ENCODE assay signal across 8 cellular contexts in the genomic region with DNA sequence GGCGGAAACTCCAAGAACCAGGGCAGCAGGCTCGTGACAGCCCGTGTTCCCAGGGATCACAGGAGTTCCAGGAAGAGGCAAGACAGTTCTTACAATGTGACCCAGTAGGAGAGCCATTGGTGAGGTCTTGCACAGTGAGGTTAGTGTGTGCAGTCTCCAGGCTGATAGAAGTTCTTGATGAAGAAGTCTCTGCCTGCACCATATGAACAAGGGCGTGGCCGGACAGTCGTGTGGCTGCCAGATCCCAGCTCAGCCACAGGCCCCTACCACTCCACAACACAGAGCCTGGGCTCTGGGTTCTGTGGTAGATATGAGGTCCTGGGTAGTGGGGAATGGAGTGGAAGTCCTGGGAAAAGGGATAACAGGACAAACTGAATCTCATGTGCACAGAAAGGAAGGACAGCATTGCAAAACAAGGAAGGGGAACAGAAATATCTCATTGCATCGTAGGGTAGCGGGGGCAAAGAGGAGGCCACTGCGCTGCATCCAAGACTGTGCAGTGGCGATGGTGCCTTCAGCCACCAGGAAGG.
A peak's percentile ranks its signal among the peaks of the same experiment; 100 is the strongest.
DNase-seq lines count a peak whose midpoint lies in the region; ATAC-seq and TF ChIP-seq lines count a peak whose summit lies in the region.

No MANE protein-coding gene starts in this region.

- H3K36me3 Mint-ChIP-seq in activated CD8-positive, alpha-beta T cell treated with anti-CD3 and anti-CD28 coated beads for 36 hours (ENCODE audit: low read depth): peaks cover 2% of the 10 kb centered on the region

- peak overlapping the region; percentile 69 for H3K4me3 ChIP-seq in fibroblast of the aortic adventitia (ENCODE audit: low read depth, low read length)
- peak overlapping the region; percentile 79 for H3K4me3 ChIP-seq in neural cell (ENCODE audit: low read length)

- no peaks in the 10 kb centered on the region for H3K36me3 ChIP-seq in neural cell (ENCODE audit: insufficient read depth, low read length)

- peak overlapping the region; percentile 52 for H3K4me2 ChIP-seq in neural cell (ENCODE audit: low read length)

- H3K9me3 Mint-ChIP-seq in activated CD8-positive, alpha-beta T cell treated with anti-CD3 and anti-CD28 coated beads for 36 hours: peaks cover 7% of the 10 kb centered on the region

- CTCF ChIA-PET in activated CD8-positive, alpha-beta T cell treated with anti-CD3 and anti-CD28 coated beads for 36 hours (lab: Charles Lee): interaction anchor here (2.0 to 6.0 kb wide), 2 partner anchors 108 to 111 kb away, joined by 6 to 44 read pairs; no protein-coding TSS in a partner anchor

- no peaks in the 10 kb centered on the region for H3K9me3 ChIP-seq in neural cell (ENCODE audit: low read length)

- H3K4me1 Mint-ChIP-seq in activated CD8-positive, alpha-beta T cell treated with anti-CD3 and anti-CD28 coated beads for 36 hours (ENCODE audit: low read depth): peaks cover 34% of the 10 kb centered on the region

- H3K9me2 ChIP-seq in neural cell (ENCODE audit: insufficient read depth, low read length): no peaks in the 10 kb centered on the region

- peak; percentile 5 for DNase-seq in activated naive CD4-positive, alpha-beta T cell treated with Interleukin-2 at 50 U/mL for 16 hours
- DNase-seq in activated naive CD4-positive, alpha-beta T cell (lab: John Stamatoyannopoulos, UW): no peak
- DNase-seq in LHCN-M2 (ENCODE audit: low read depth) (peak; percentile 38), fibroblast of the aortic adventitia (ENCODE audit: low read depth) (peak; percentile 46), GOT3 (lab: John Stamatoyannopoulos, UW) (no peak)
- DNase-seq in activated CD8-positive, alpha-beta T cell treated with anti-CD3 and anti-CD28 coated beads for 36 hours: peak; percentile 35

- POLR2A ChIA-PET in activated CD8-positive, alpha-beta T cell treated with anti-CD3 and anti-CD28 coated beads for 36 hours (lab: Charles Lee): interaction anchor here (0.8 to 1.1 kb wide), 3 partner anchors 10 to 160 kb away, joined by 3 read pairs; partner anchors contain the start of gene SF3B5

- H4K20me1 ChIP-seq in neural cell (ENCODE audit: insufficient read depth): no peaks in the 10 kb centered on the region

- ATAC-seq in activated CD8-positive, alpha-beta T cell treated with anti-CD3 and anti-CD28 coated beads for 36 hours: no peak
- ATAC-seq in HG02623 (IDR thresholded peaks at IDR 0.05; ENCODE audit: unreplicated experiment): no peak

- peaks cover 2% of the 10 kb centered on the region for H3K27me3 Mint-ChIP-seq in activated CD8-positive, alpha-beta T cell treated with anti-CD3 and anti-CD28 coated beads for 36 hours

- H3F3A ChIP-seq in neural cell (ENCODE audit: insufficient read depth, low read length, poor library complexity, severe bottlenecking): no peaks in the 10 kb centered on the region

- H3K27ac ChIP-seq in neural cell (ENCODE audit: low read length): peak overlapping the region; percentile 21

- TF ChIP-seq RAD21 in neural cell (conservative IDR thresholded peaks at IDR 0.05): no peak

- intact Hi-C loops in activated CD8-positive, alpha-beta T cell treated with anti-CD3 and anti-CD28 coated beads for 36 hours (cut with micrococcal nuclease): loop anchor here (5.0 kb wide), 1 partner anchor 273 kb away; no protein-coding TSS in a partner anchor

- no peaks in the 10 kb centered on the region for H3K27me3 ChIP-seq in neural cell (ENCODE audit: insufficient read depth, low read depth, low read length)

- no peak for TF ChIP-seq CTCF in activated CD8-positive, alpha-beta T cell treated with anti-CD3 and anti-CD28 coated beads for 36 hours (IDR thresholded peaks at IDR 0.05)
- TF ChIP-seq CTCF in fibroblast of the aortic adventitia (IDR thresholded peaks at IDR 0.05; ENCODE audit: insufficient read depth, low read length) (no peak), neural cell (IDR thresholded peaks at IDR 0.05; ENCODE audit: poor library complexity, severe bottlenecking) (no peak)

- peak overlapping the region; percentile 56 for H2AFZ ChIP-seq in neural cell (ENCODE audit: low read depth, low read length)

- H3K9ac ChIP-seq in neural cell (ENCODE audit: low read length): peak overlapping the region; percentile 60

- peak overlapping the region; percentile 93 for H3K27ac Mint-ChIP-seq in activated CD8-positive, alpha-beta T cell treated with anti-CD3 and anti-CD28 coated beads for 36 hours

- no peaks in the 10 kb centered on the region for H3K79me2 ChIP-seq in neural cell (replicated peaks; ENCODE audit: insufficient read depth, low read length)

- no peak for TF ChIP-seq EP300 in neural cell (conservative IDR thresholded peaks at IDR 0.05; ENCODE audit: poor library complexity, severe bottlenecking)

- peak overlapping the region; percentile 81 for H3K4me3 Mint-ChIP-seq in activated CD8-positive, alpha-beta T cell treated with anti-CD3 and anti-CD28 coated beads for 36 hours

TF ChIP-seq in neural cell, 6 proteins besides CTCF, POLR2A, EP300 and RAD21:
- TF ChIP-seq EZH2 (IDR thresholded peaks at IDR 0.05; ENCODE audit: borderline replicate concordance, insufficient read depth, low read length, poor library complexity, severe bottlenecking) (no peak), MXI1 (conservative IDR thresholded peaks at IDR 0.05; ENCODE audit: poor library complexity, severe bottlenecking) (no peak), TAF1 (IDR thresholded peaks at IDR 0.05; ENCODE audit: low read depth) (no peak), POLR2AphosphoS5 (IDR thresholded peaks at IDR 0.05) (no peak), SMC3 (conservative IDR thresholded peaks at IDR 0.05; ENCODE audit: poor library complexity) (no peak)
- TF ChIP-seq, protein P1, sequence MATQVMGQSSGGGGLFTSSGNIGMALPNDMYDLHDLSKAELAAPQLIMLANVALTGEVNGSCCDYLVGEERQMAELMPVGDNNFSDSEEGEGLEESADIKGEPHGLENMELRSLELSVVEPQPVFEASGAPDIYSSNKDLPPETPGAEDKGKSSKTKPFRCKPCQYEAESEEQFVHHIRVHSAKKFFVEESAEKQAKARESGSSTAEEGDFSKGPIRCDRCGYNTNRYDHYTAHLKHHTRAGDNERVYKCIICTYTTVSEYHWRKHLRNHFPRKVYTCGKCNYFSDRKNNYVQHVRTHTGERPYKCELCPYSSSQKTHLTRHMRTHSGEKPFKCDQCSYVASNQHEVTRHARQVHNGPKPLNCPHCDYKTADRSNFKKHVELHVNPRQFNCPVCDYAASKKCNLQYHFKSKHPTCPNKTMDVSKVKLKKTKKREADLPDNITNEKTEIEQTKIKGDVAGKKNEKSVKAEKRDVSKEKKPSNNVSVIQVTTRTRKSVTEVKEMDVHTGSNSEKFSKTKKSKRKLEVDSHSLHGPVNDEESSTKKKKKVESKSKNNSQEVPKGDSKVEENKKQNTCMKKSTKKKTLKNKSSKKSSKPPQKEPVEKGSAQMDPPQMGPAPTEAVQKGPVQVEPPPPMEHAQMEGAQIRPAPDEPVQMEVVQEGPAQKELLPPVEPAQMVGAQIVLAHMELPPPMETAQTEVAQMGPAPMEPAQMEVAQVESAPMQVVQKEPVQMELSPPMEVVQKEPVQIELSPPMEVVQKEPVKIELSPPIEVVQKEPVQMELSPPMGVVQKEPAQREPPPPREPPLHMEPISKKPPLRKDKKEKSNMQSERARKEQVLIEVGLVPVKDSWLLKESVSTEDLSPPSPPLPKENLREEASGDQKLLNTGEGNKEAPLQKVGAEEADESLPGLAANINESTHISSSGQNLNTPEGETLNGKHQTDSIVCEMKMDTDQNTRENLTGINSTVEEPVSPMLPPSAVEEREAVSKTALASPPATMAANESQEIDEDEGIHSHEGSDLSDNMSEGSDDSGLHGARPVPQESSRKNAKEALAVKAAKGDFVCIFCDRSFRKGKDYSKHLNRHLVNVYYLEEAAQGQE (IDR thresholded peaks at IDR 0.05; ENCODE audit: borderline replicate concordance): no peak

Comparison
In these comparisons a context has a peak if more than half of its experiments do, and no peak if none do; other contexts are left out.
1. DNase-seq: peak in activated naive CD4-positive, alpha-beta T cell treated with Interleukin-2 at 50 U/mL for 16 hours (single experiment), LHCN-M2 (single experiment), activated CD8-positive, alpha-beta T cell treated with anti-CD3 and anti-CD28 coated beads for 36 hours (single experiment) and fibroblast of the aortic adventitia (single experiment); none in activated naive CD4-positive, alpha-beta T cell (0 of 4) and GOT3 (single experiment).